Comparison of ENCODE assay signal across 10 cellular contexts in the genomic region with DNA sequence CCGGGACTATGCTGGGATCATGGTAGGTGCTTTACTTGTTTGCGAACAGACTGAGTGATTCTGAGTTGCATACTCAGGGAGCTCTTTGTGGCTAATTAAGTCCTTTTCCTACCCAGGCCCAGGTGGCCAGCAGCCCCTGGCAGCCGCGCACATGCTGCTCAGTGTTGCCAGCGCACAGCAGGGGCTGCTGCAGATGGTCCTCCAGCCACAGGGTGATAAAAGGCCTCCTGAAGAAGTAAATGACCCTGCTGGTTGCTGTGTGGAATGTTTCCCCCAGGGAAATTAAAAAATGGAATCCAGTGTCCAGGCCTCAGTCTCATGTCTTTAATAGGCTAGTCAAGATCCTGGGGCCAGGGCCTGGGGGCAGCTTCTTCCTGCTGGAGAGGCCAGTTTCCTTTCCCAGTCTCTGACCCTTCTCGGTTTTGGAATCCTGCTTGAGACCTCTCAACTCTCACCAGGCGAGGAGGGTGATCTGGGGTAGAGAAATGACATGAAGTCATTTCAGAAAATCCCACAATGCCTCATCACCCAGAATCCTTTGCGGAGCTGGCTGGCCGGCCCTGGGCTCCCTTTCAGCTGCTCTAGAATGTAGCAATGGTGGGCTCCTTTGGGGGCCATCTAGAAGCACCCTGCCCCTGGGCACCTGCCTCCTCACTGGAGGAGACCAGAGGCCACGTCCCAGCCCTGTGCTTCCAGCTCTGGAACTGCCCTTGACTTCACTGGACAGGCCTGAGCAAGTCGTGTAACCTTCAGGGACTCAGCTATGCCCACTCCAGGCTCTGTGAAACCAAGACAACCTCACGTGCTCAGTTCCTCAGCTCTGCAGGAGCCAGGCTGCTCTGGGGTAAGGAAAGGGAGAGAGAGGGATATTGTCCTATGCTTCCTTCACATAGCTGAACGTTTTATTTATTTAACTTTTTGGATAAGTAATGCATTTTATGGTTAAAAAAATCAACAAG.
DNase-seq lines count a peak whose midpoint lies in the region; ATAC-seq and TF ChIP-seq lines count a peak whose summit lies in the region.
"Had no signal": no experiment of that assay in that cellular context is flagged by ENCODE, and none has a peak within 500 bp of the region (broad histone marks: within the 10 kb centered on the region; RNA-seq: fewer than 3 reads in every experiment).

No MANE protein-coding gene starts in this region.

- no peak overlapping the region for H3K4me3 ChIP-seq in astrocyte of the spinal cord (ENCODE audit: low read depth, low read length)
- H3K4me3 ChIP-seq in neural progenitor cell, result no peak overlapping the region
- no peak overlapping the region for H3K4me3 ChIP-seq in body of pancreas
- H3K4me3 ChIP-seq: PC-9 had no signal

- peak; percentile 94 for DNase-seq in DMS 273 treated with DMSO at 0.1 percent for 48 hours (lab: John Stamatoyannopoulos, UW)
- peak; percentile 75 for DNase-seq in NCI-H146 treated with DMSO at 0.1 percent for 48 hours (lab: John Stamatoyannopoulos, UW; ENCODE audit: unreplicated experiment)
- peak; percentile 35 for DNase-seq in astrocyte of the spinal cord (ENCODE audit: low read depth, low spot score)
- DNase-seq in neural progenitor cell (ENCODE audit: low spot score), result peak; percentile 59
- no peak for DNase-seq in body of pancreas
- no peak for DNase-seq in stimulated activated CD4-positive, alpha-beta T cell treated with anti-CD3 and anti-CD28 coated beads, Interleukin-15, amount 100 ng/mL, for 24 hours
- no peak for DNase-seq in mucosa of gallbladder (ENCODE audit: low spot score)
- no peak for DNase-seq in stimulated activated CD4-positive, alpha-beta T cell treated with anti-CD3 and anti-CD28 coated beads, Interleukin-4, amount 100 ng/mL, for 24 hours
- DNase-seq: PC-9 had no signal

- H3K4me1 ChIP-seq in neural progenitor cell, result peaks cover 45% of the 10 kb centered on the region
- peaks cover 15% of the 10 kb centered on the region for H3K4me1 ChIP-seq in body of pancreas

- H3K79me2 ChIP-seq in neural progenitor cell (ENCODE audit: low read depth), result no peaks in the 10 kb centered on the region

- peak overlapping the region; percentile 78 for H3K27ac Mint-ChIP-seq in neural progenitor cell
- H3K27ac Mint-ChIP-seq: natural killer cell treated with Interleukin-12 subunit alpha and Interleukin-12 subunit beta and Interleukin-15 and Interleukin-18, amount 100 ng/mL, for 72 hours had no signal

- H3K36me3 ChIP-seq in neural progenitor cell (no peaks in the 10 kb centered on the region), body of pancreas (replicated peaks in 1 of 2; ENCODE audit: insufficient read depth in 1 of 2, low read depth in 2 of 2) (no peaks in the 10 kb centered on the region)

- WGBS in body of pancreas, 2 donors, result 79 to 87% methylated on average over 6 to 13 of the region's 13 CpGs

- H3K9me3 ChIP-seq in neural progenitor cell (ENCODE audit: low read depth) (no peaks in the 10 kb centered on the region), body of pancreas (no peaks in the 10 kb centered on the region)

- H2AFZ ChIP-seq in neural progenitor cell (replicated peaks), result no peak overlapping the region
- H2AFZ ChIP-seq: PC-9 had no signal

- TF ChIP-seq POLR2A in body of pancreas (IDR thresholded peaks at IDR 0.05), result no peak

- H3K4me1 Mint-ChIP-seq in neural progenitor cell, result peaks cover 62% of the 10 kb centered on the region

- peaks cover 9% of the 10 kb centered on the region for H3K9me3 Mint-ChIP-seq in neural progenitor cell

- H3K27ac ChIP-seq in neural progenitor cell (peak overlapping the region; percentile 44), body of pancreas (no peak overlapping the region)
- H3K27ac ChIP-seq: PC-9 had no signal

- ATAC-seq in body of pancreas, result no peak
- ATAC-seq: natural killer cell treated with Interleukin-12 subunit alpha and Interleukin-12 subunit beta and Interleukin-15 and Interleukin-18, amount 100 ng/mL, for 72 hours had no signal

- no peak overlapping the region for H3K4me3 Mint-ChIP-seq in neural progenitor cell
- H3K4me3 Mint-ChIP-seq: natural killer cell treated with Interleukin-12 subunit alpha and Interleukin-12 subunit beta and Interleukin-15 and Interleukin-18, amount 100 ng/mL, for 72 hours had no signal

- peaks cover 53% of the 10 kb centered on the region for H3F3A ChIP-seq in neural progenitor cell (ENCODE audit: low read depth)

- in situ Hi-C loops in astrocyte of the spinal cord (cut with HindIII; ENCODE audit: low sequenced_read_pairs), result no loop called here

- no peak overlapping the region for H3K9ac ChIP-seq in neural progenitor cell

- intact Hi-C loops in body of pancreas (cut with DNase I), result loop anchor here (10.0 kb wide), 1 partner anchor 280 kb away; no protein-coding TSS in a partner anchor

- H4K20me1 ChIP-seq in neural progenitor cell (ENCODE audit: low read depth), result no peaks in the 10 kb centered on the region

- H3K27me3 ChIP-seq in neural progenitor cell, result no peaks in the 10 kb centered on the region
- no peaks in the 10 kb centered on the region for H3K27me3 ChIP-seq in body of pancreas

- no peaks in the 10 kb centered on the region for H3K27me3 Mint-ChIP-seq in neural progenitor cell (ENCODE audit: insufficient read depth, low read depth)

- H3K4me2 ChIP-seq in neural progenitor cell, result peak overlapping the region; percentile 8
- H3K4me2 ChIP-seq: PC-9 had no signal

- peaks cover 4% of the 10 kb centered on the region for H3K36me3 Mint-ChIP-seq in neural progenitor cell
- H3K36me3 Mint-ChIP-seq: natural killer cell treated with Interleukin-12 subunit alpha and Interleukin-12 subunit beta and Interleukin-15 and Interleukin-18, amount 100 ng/mL, for 72 hours had no signal

- no peak for TF ChIP-seq CTCF in astrocyte of the spinal cord (IDR thresholded peaks at IDR 0.05; ENCODE audit: low read depth, low read length)
- no peak for TF ChIP-seq CTCF in neural progenitor cell (IDR thresholded peaks at IDR 0.05)
- TF ChIP-seq CTCF in body of pancreas (IDR thresholded peaks at IDR 0.05), result no peak

Comparison
In these comparisons a context has a peak if more than half of its experiments do, and no peak if none do; other contexts are left out.
1. DNase-seq: peak in DMS 273 treated with DMSO at 0.1 percent for 48 hours (single experiment), NCI-H146 treated with DMSO at 0.1 percent for 48 hours (single experiment), astrocyte of the spinal cord (single experiment) and neural progenitor cell (single experiment); none in body of pancreas (0 of 4), stimulated activated CD4-positive, alpha-beta T cell treated with anti-CD3 and anti-CD28 coated beads, Interleukin-15, amount 100 ng/mL, for 24 hours (single experiment), mucosa of gallbladder (single experiment) and stimulated activated CD4-positive, alpha-beta T cell treated with anti-CD3 and anti-CD28 coated beads, Interleukin-4, amount 100 ng/mL, for 24 hours (single experiment).